28 cellular contexts compared by ENCODE assay signal in the genomic region with DNA sequence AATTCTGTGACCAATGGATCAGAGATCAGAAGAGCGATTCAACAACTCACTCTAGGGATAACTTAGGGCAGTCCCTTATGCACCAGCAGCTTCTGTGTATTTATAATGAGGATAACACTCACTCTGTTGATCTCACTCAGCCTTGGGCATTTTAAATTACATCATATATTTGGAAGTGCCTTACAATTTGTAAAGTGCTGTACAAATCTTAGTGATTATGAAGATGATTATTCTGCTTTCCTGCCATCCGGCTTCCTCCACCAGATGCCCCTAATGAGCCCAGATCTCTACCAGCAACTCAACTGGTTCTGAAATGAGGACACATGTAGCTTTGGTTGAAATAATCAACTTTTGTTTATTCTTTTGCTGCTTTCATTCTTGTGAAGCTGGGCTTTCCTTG.
A peak's percentile ranks its signal among the peaks of the same experiment; 100 is the strongest.
DNase-seq lines count a peak whose midpoint lies in the region; ATAC-seq and TF ChIP-seq lines count a peak whose summit lies in the region.
"Had no signal": no experiment of that assay in that cellular context is flagged by ENCODE, and none has a peak within 500 bp of the region (broad histone marks: within the 10 kb centered on the region; RNA-seq: fewer than 3 reads in every experiment).

No MANE protein-coding gene starts in this region.

- H3K36me3 Mint-ChIP-seq in chondrocyte (ENCODE audit: low read depth) = no peaks in the 10 kb centered on the region
- H3K36me3 Mint-ChIP-seq: natural killer cell treated with Interleukin-12 subunit alpha and Interleukin-12 subunit beta and Interleukin-15 and Interleukin-18, amount 100 ng/mL, for 72 hours had no signal

- peaks cover 57% of the 10 kb centered on the region for H3K4me1 Mint-ChIP-seq in chondrocyte (ENCODE audit: low read depth)

- no peaks in the 10 kb centered on the region for H3K9me3 Mint-ChIP-seq in chondrocyte (ENCODE audit: low read depth)
- H3K9me3 Mint-ChIP-seq: activated T-cell treated with anti-CD3 and anti-CD28 coated beads, Interleukin-2, amount 50 U/mL, for 4 hours; natural killer cell treated with Interleukin-12 subunit alpha and Interleukin-12 subunit beta and Interleukin-15 and Interleukin-18, amount 100 ng/mL, for 72 hours had no signal

- H3K27me3 Mint-ChIP-seq in chondrocyte (ENCODE audit: low read depth) = no peaks in the 10 kb centered on the region

- no peak for ATAC-seq in GM21447 (IDR thresholded peaks at IDR 0.05; ENCODE audit: unreplicated experiment)
- ATAC-seq in GM21381 (IDR thresholded peaks at IDR 0.05; ENCODE audit: unreplicated experiment) = no peak
- ATAC-seq in GM18909 (IDR thresholded peaks at IDR 0.05; ENCODE audit: poor library complexity, unreplicated experiment) = no peak
- ATAC-seq: activated T-cell treated with anti-CD3 and anti-CD28 coated beads, Interleukin-2, amount 50 U/mL, for 4 hours; left cardiac atrium; natural killer cell treated with Interleukin-12 subunit alpha and Interleukin-12 subunit beta and Interleukin-15 and Interleukin-18, amount 100 ng/mL, for 72 hours had no signal

- no peak overlapping the region for H3K4me3 Mint-ChIP-seq in chondrocyte (ENCODE audit: unreplicated experiment)
- H3K4me3 Mint-ChIP-seq: activated T-cell treated with anti-CD3 and anti-CD28 coated beads, Interleukin-2, amount 50 U/mL, for 4 hours; natural killer cell treated with Interleukin-12 subunit alpha and Interleukin-12 subunit beta and Interleukin-15 and Interleukin-18, amount 100 ng/mL, for 72 hours; T-helper 1 cell treated with Interleukin-12 subunit alpha and Interleukin-12 subunit beta and Interleukin-4 antibody, amounts not matched to agents 30 μg/mL and 1 μg/mL, for 36 hours had no signal

- peak; percentile 30 for TF ChIP-seq CTCF in chondrocyte (IDR thresholded peaks at IDR 0.05)
- TF ChIP-seq CTCF in retinal pigment epithelial cell (conservative IDR thresholded peaks at IDR 0.05; ENCODE audit: low read depth, low read length) = peak; percentile 26

- H3K27ac Mint-ChIP-seq in chondrocyte (ENCODE audit: unreplicated experiment) = no peak overlapping the region
- H3K27ac Mint-ChIP-seq: natural killer cell treated with Interleukin-12 subunit alpha and Interleukin-12 subunit beta and Interleukin-15 and Interleukin-18, amount 100 ng/mL, for 72 hours; T-helper 1 cell treated with Interleukin-12 subunit alpha and Interleukin-12 subunit beta and Interleukin-4 antibody, amounts not matched to agents 30 μg/mL and 1 μg/mL, for 36 hours had no signal

- no peak overlapping the region for H3K4me3 ChIP-seq in retinal pigment epithelial cell (ENCODE audit: low read length)
- H3K4me3 ChIP-seq: esophagus squamous epithelium, skin epidermis had no signal

- DNase-seq in DMS 273 (lab: John Stamatoyannopoulos, UW; ENCODE audit: unreplicated experiment) = peak; percentile 27
- DNase-seq in DMS 273 treated with DMSO at 0.1 percent for 48 hours (lab: John Stamatoyannopoulos, UW) = no peak
- peak; percentile 22 for DNase-seq in NCI-H226
- no peak for DNase-seq in chondrocyte (ENCODE audit: low spot score)
- no peak for DNase-seq in retinal pigment epithelial cell (ENCODE audit: low read depth)
- DNase-seq: 8988T; activated CD4-positive, alpha-beta T cell treated with anti-CD3 and anti-CD28 coated beads, Interleukin-2, amount 50 U/mL, for 1 hour; activated CD4-positive, CD25-positive, alpha-beta regulatory T cell; activated T-cell treated with anti-CD3 and anti-CD28 coated beads, Interleukin-2, amount 50 U/mL, for 4 hours; AML-193; dermis blood vessel endothelial cell; DMS153; esophagus squamous epithelium; GDM1; hypothalamus; KBM-7; left cardiac atrium; NCI-H1105 treated with DMSO at 0.1 percent for 48 hours; NCI-H187 treated with DMSO at 0.1 percent for 48 hours; NCI-H2171 treated with DMSO at 0.1 percent for 48 hours; occipital lobe; stimulated activated naive CD4-positive, alpha-beta T cell treated with Interleukin-2 at 50 U/mL for 16 hours had no signal

Comparison
In these comparisons a context has a peak if more than half of its experiments do, and no peak if none do; other contexts are left out.
1. DNase-seq: peak in DMS 273 (single experiment) and NCI-H226 (single experiment); none in DMS 273 treated with DMSO at 0.1 percent for 48 hours (single experiment), chondrocyte (single experiment) and retinal pigment epithelial cell (single experiment).